ENCODE assay signal across 26 cellular contexts in genomic region chr18:8362863-8363262, GRCh38.
DNase-seq lines count a peak whose midpoint lies in the region; ATAC-seq, FAIRE-seq and TF ChIP-seq lines count a peak whose summit lies in the region.
"Had no signal": no experiment of that assay in that cellular context is flagged by ENCODE, and none has a peak within 500 bp of the region (broad histone marks: within the 10 kb centered on the region; RNA-seq: fewer than 3 reads in every experiment).

No MANE protein-coding gene starts in this region.

- H3K27ac ChIP-seq in left ventricle myocardium inferior (replicated peaks), result no peak overlapping the region
- no peak overlapping the region for H3K27ac ChIP-seq in HepG2 (ENCODE audit: extremely low read length, insufficient read depth, low read length)
- no peak overlapping the region for H3K27ac ChIP-seq in right lobe of liver
- H3K27ac ChIP-seq: A549; BLaER1 treated with 17β-estradiol and CSF1 and Interleukin-3, amounts not matched to agents 10 nM and 100 nM; GM23248 had no signal

- DNase-seq in Right ventricle myocardium superior (no peak), left ventricle myocardium inferior (no peak), HepG2 (ENCODE audit: low spot score) (no peak), right lobe of liver (no peak), islet precursor cell (peak; percentile 12)
- no peak for DNase-seq in stimulated activated CD4-positive, alpha-beta T cell treated with anti-CD3 and anti-CD28 coated beads, Interleukin-1b, Interleukin-23, amount 100 ng/mL, for 48 hours
- DNase-seq: 8988T; ACHN; AML-193; BE2C; CD4-positive, alpha-beta T cell; CD8-positive, alpha-beta memory T cell; DMS 273 treated with DMSO at 0.1 percent for 48 hours; DMS79; EL; GDM1; GM23248; H7; HCEC 1CT had no signal

- in situ Hi-C loops in HepG2 (cut with HindIII; ENCODE audit: extremely low pct_ligation_motif_present, low pct_unique_long_range_greater_than_20kb), result no loop called here

- WGBS in HepG2 (ENCODE audit: low lambda C conversion rate), result 92% methylated on average over 5 of the region's 5 CpGs
- 93% methylated on average over 5 of the region's 5 CpGs for WGBS in right lobe of liver (ENCODE audit: insufficient coverage, low coverage, low lambda C conversion rate, missing lambda C conversion rate)

- TF ChIP-seq EP300 in HepG2 (IDR thresholded peaks at IDR 0.05; ENCODE audit: low read depth in 2 of 2, low read length in 2 of 2) (no peak), HepG2 (CRISPR knock-in tag; IDR thresholded peaks at IDR 0.05; ENCODE audit: borderline replicate concordance) (no peak)

- intact Hi-C loops in Right ventricle myocardium superior (cut with DNase I) (no loop called here), left ventricle myocardium inferior (cut with micrococcal nuclease) (no loop called here), HepG2 (cut with micrococcal nuclease; ENCODE audit: unreplicated experiment) (no loop called here), right lobe of liver (cut with DNase I) (no loop called here)

- BruUV-seq in HepG2 (replicated peaks; lab: Mats Ljungman, UMichigan), result no TSS peak

- CTCF ChIA-PET in HepG2 (lab: Yijun Ruan, JAX; ENCODE audit: low intra/inter-chr PET ratio, low total read pairs), result no interaction called here

- TF ChIP-seq CTCF in left ventricle myocardium inferior (IDR thresholded peaks at IDR 0.05; ENCODE audit: borderline replicate concordance), result no peak
- no peak for TF ChIP-seq CTCF in HepG2 (CRISPR knock-in tag; IDR thresholded peaks at IDR 0.05)
- TF ChIP-seq CTCF in right lobe of liver (IDR thresholded peaks at IDR 0.05), result no peak

- no peaks in the 10 kb centered on the region for H4K20me1 ChIP-seq in HepG2 (ENCODE audit: insufficient read depth, low read length)
- H4K20me1 ChIP-seq: BLaER1 treated with 17β-estradiol and CSF1 and Interleukin-3, amounts not matched to agents 10 nM and 100 nM had no signal

- no peaks in the 10 kb centered on the region for H3K36me3 ChIP-seq in left ventricle myocardium inferior
- no peaks in the 10 kb centered on the region; a peak in 1 of 5 replicates for H3K36me3 ChIP-seq in HepG2 (replicated peaks in 1 of 2; ENCODE audit: control insufficient read depth in 1 of 2, insufficient read depth in 2 of 2, low read length in 2 of 2)
- H3K36me3 ChIP-seq in right lobe of liver, result no peaks in the 10 kb centered on the region
- H3K36me3 ChIP-seq: BE2C; BLaER1 treated with 17β-estradiol and CSF1 and Interleukin-3, amounts not matched to agents 10 nM and 100 nM had no signal

- no peaks in the 10 kb centered on the region for H3K27me3 ChIP-seq in left ventricle myocardium inferior (ENCODE audit: low read depth)
- no peaks in the 10 kb centered on the region for H3K27me3 ChIP-seq in HepG2 (ENCODE audit: control insufficient read depth in 1 of 2, insufficient read depth in 2 of 2, low read length in 2 of 2)
- no peaks in the 10 kb centered on the region for H3K27me3 ChIP-seq in right lobe of liver
- H3K27me3 ChIP-seq: BE2C; BLaER1 treated with 17β-estradiol and CSF1 and Interleukin-3, amounts not matched to agents 10 nM and 100 nM had no signal

- POLR2A ChIA-PET in HepG2 (lab: Yijun Ruan, JAX), result no interaction called here

- no peak overlapping the region for H3K4me2 ChIP-seq in HepG2 (ENCODE audit: low read depth, low read length)
- H3K4me2 ChIP-seq: A549; BLaER1 treated with 17β-estradiol and CSF1 and Interleukin-3, amounts not matched to agents 10 nM and 100 nM had no signal

- ATAC-seq in Right ventricle myocardium superior (ENCODE audit: poor library complexity), result peak; percentile 69
- ATAC-seq in HepG2, result no peak
- no peak for ATAC-seq in right lobe of liver
- no peak for ATAC-seq in HG02588 (IDR thresholded peaks at IDR 0.05; ENCODE audit: unreplicated experiment)
- ATAC-seq: A549, GM12878 had no signal

- TF ChIP-seq POLR2A in HepG2 (IDR thresholded peaks at IDR 0.05; ENCODE audit: insufficient read depth in 1 of 2, low read depth in 2 of 2, low read length in 2 of 2) (no peak), right lobe of liver (IDR thresholded peaks at IDR 0.05) (no peak)

- H3K4me1 ChIP-seq in left ventricle myocardium inferior (peaks cover 51% of the 10 kb centered on the region), HepG2 (ENCODE audit: insufficient read depth, low read length) (peaks cover 6% of the 10 kb centered on the region), right lobe of liver (peaks cover 0 to 4% (median 0%) of the 10 kb centered on the region in 4 donors)
- H3K4me1 ChIP-seq: A549; BE2C; BLaER1 treated with 17β-estradiol and CSF1 and Interleukin-3, amounts not matched to agents 10 nM and 100 nM had no signal

- no peak for TF ChIP-seq RAD21 in HepG2 (CRISPR knock-in tag; IDR thresholded peaks at IDR 0.05)

- no peak overlapping the region for H3K9ac ChIP-seq in HepG2 (ENCODE audit: insufficient read depth, low read depth, low read length)
- H3K9ac ChIP-seq: BLaER1 treated with 17β-estradiol and CSF1 and Interleukin-3, amounts not matched to agents 10 nM and 100 nM; GM23248 had no signal

- no peak overlapping the region for H2AFZ ChIP-seq in HepG2 (ENCODE audit: low read length)
- H2AFZ ChIP-seq: GM23248 had no signal

- H3K4me3 ChIP-seq in left ventricle myocardium inferior (no peak overlapping the region), HepG2 (replicated peaks in 1 of 3; ENCODE audit: insufficient read depth in 1 of 3, low read depth in 2 of 3, low read length in 3 of 3) (no peak overlapping the region), right lobe of liver (no peak overlapping the region)
- H3K4me3 ChIP-seq: A549; BLaER1 treated with 17β-estradiol and CSF1 and Interleukin-3, amounts not matched to agents 10 nM and 100 nM; GM12878; GM23248 had no signal

- H3K9me3 ChIP-seq in left ventricle myocardium inferior (replicated peaks) (no peaks in the 10 kb centered on the region), HepG2 (ENCODE audit: low read length) (no peaks in the 10 kb centered on the region), right lobe of liver (no peaks in the 10 kb centered on the region)
- H3K9me3 ChIP-seq: A549; BE2C; BLaER1 treated with 17β-estradiol and CSF1 and Interleukin-3, amounts not matched to agents 10 nM and 100 nM had no signal

- no peak for FAIRE-seq in HepG2 (lab: Jason Lieb, UNC)
- FAIRE-seq: A549, D721Med, GM12878, GM19239, H1 had no signal

- no peaks in the 10 kb centered on the region for H3K79me2 ChIP-seq in HepG2 (ENCODE audit: insufficient read depth, low read length)

TF ChIP-seq in HepG2, 621 proteins besides CTCF, POLR2A, EP300 and RAD21:
- TF ChIP-seq ZNF629 (CRISPR knock-in tag; conservative IDR thresholded peaks at IDR 0.05) (peak; percentile 65; the same call in 1 of the 2 replicates), PTBP1 (IDR thresholded peaks at IDR 0.05; ENCODE audit: low read depth, low read length, poor library complexity, severe bottlenecking) (no peak)
